9 cellular contexts compared by ENCODE assay signal in genomic region chr7:88344956-88345832, GRCh38. TPM values are rescaled to one million over a fixed set of nuclear protein-coding genes. Genes with fewer than 3 reads are reported as not detected.
A peak's percentile ranks its signal among the peaks of the same experiment; 100 is the strongest.
DNase-seq lines count a peak whose midpoint lies in the region; ATAC-seq and TF ChIP-seq lines count a peak whose summit lies in the region.
"Had no signal": no experiment of that assay in that cellular context is flagged by ENCODE, and none has a peak within 500 bp of the region (broad histone marks: within the 10 kb centered on the region; RNA-seq: fewer than 3 reads in every experiment).

No MANE protein-coding gene starts in this region.

- H3K36me3 Mint-ChIP-seq in activated naive CD8-positive, alpha-beta T cell treated with anti-CD3 and anti-CD28 coated beads for 36 hours = no peaks in the 10 kb centered on the region
- no peaks in the 10 kb centered on the region for H3K36me3 Mint-ChIP-seq in activated T-helper 17 cell treated with anti-CD3 and anti-CD28 coated beads, Interleukin-2, amount 50 U/mL, for 72 hours (ENCODE audit: low read depth)
- H3K36me3 Mint-ChIP-seq: activated naive CD4-positive, alpha-beta T cell treated with anti-CD3 and anti-CD28 coated beads, Interleukin-2, amount 50 U/mL, for 24 hours had no signal

- no peak overlapping the region for H3K4me3 Mint-ChIP-seq in activated naive CD8-positive, alpha-beta T cell treated with anti-CD3 and anti-CD28 coated beads for 36 hours
- H3K4me3 Mint-ChIP-seq in activated T-helper 17 cell treated with anti-CD3 and anti-CD28 coated beads, Interleukin-2, amount 50 U/mL, for 72 hours = no peak overlapping the region
- H3K4me3 Mint-ChIP-seq: activated naive CD4-positive, alpha-beta T cell treated with anti-CD3 and anti-CD28 coated beads, Interleukin-2, amount 50 U/mL, for 24 hours had no signal

- H3K9me3 Mint-ChIP-seq in activated naive CD8-positive, alpha-beta T cell treated with anti-CD3 and anti-CD28 coated beads for 36 hours = no peaks in the 10 kb centered on the region
- no peaks in the 10 kb centered on the region for H3K9me3 Mint-ChIP-seq in activated T-helper 17 cell treated with anti-CD3 and anti-CD28 coated beads, Interleukin-2, amount 50 U/mL, for 72 hours
- H3K9me3 Mint-ChIP-seq: activated naive CD4-positive, alpha-beta T cell treated with anti-CD3 and anti-CD28 coated beads, Interleukin-2, amount 50 U/mL, for 24 hours had no signal

- ATAC-seq in GM18498 (IDR thresholded peaks at IDR 0.05; ENCODE audit: unreplicated experiment) = peak; percentile 55
- ATAC-seq in activated T-helper 17 cell treated with anti-CD3 and anti-CD28 coated beads, Interleukin-2, amount 50 U/mL, for 72 hours (replicated peaks) = no peak
- ATAC-seq in HG02973 (IDR thresholded peaks at IDR 0.05; ENCODE audit: unreplicated experiment) = no peak

- H3K27ac ChIP-seq in 22Rv1 = no peak overlapping the region

- peak; percentile 16 for DNase-seq in activated naive CD8-positive, alpha-beta T cell treated with anti-CD3 and anti-CD28 coated beads for 36 hours
- peak; percentile 5 for DNase-seq in iPS DF 19.7 (ENCODE audit: low read depth, low spot score)
- peak; percentile 31 for DNase-seq in stimulated activated CD8-positive, alpha-beta memory T cell treated with anti-CD3 and anti-CD28 coated beads, Interleukin-4, amount 100 ng/mL, for 48 hours

- H3K27ac Mint-ChIP-seq in activated naive CD8-positive, alpha-beta T cell treated with anti-CD3 and anti-CD28 coated beads for 36 hours = no peak overlapping the region
- no peak overlapping the region for H3K27ac Mint-ChIP-seq in activated T-helper 17 cell treated with anti-CD3 and anti-CD28 coated beads, Interleukin-2, amount 50 U/mL, for 72 hours
- H3K27ac Mint-ChIP-seq: activated naive CD4-positive, alpha-beta T cell treated with anti-CD3 and anti-CD28 coated beads, Interleukin-2, amount 50 U/mL, for 24 hours had no signal

- H3K4me1 Mint-ChIP-seq in activated naive CD8-positive, alpha-beta T cell treated with anti-CD3 and anti-CD28 coated beads for 36 hours = no peaks in the 10 kb centered on the region
- H3K4me1 Mint-ChIP-seq in activated T-helper 17 cell treated with anti-CD3 and anti-CD28 coated beads, Interleukin-2, amount 50 U/mL, for 72 hours = no peaks in the 10 kb centered on the region
- H3K4me1 Mint-ChIP-seq: activated naive CD4-positive, alpha-beta T cell treated with anti-CD3 and anti-CD28 coated beads, Interleukin-2, amount 50 U/mL, for 24 hours had no signal

- H3K27me3 Mint-ChIP-seq in activated naive CD8-positive, alpha-beta T cell treated with anti-CD3 and anti-CD28 coated beads for 36 hours = peaks cover 17% of the 10 kb centered on the region
- peaks cover 24% of the 10 kb centered on the region for H3K27me3 Mint-ChIP-seq in activated T-helper 17 cell treated with anti-CD3 and anti-CD28 coated beads, Interleukin-2, amount 50 U/mL, for 72 hours

- TF ChIP-seq CTCF in 22Rv1 (IDR thresholded peaks at IDR 0.05) (peak; percentile 97), LNCAP (IDR thresholded peaks at IDR 0.05) (peak; percentile 48)

RNA-seq across cellular contexts. Expression of gene STEAP4, which starts 38.5 kb away (rescaled TPM):
- not detected for total RNA-seq in activated naive CD8-positive, alpha-beta T cell treated with anti-CD3 and anti-CD28 coated beads for 36 hours
- not detected for total RNA-seq in activated T-helper 17 cell treated with anti-CD3 and anti-CD28 coated beads, Interleukin-2, amount 50 U/mL, for 72 hours
